In the genomic region with DNA sequence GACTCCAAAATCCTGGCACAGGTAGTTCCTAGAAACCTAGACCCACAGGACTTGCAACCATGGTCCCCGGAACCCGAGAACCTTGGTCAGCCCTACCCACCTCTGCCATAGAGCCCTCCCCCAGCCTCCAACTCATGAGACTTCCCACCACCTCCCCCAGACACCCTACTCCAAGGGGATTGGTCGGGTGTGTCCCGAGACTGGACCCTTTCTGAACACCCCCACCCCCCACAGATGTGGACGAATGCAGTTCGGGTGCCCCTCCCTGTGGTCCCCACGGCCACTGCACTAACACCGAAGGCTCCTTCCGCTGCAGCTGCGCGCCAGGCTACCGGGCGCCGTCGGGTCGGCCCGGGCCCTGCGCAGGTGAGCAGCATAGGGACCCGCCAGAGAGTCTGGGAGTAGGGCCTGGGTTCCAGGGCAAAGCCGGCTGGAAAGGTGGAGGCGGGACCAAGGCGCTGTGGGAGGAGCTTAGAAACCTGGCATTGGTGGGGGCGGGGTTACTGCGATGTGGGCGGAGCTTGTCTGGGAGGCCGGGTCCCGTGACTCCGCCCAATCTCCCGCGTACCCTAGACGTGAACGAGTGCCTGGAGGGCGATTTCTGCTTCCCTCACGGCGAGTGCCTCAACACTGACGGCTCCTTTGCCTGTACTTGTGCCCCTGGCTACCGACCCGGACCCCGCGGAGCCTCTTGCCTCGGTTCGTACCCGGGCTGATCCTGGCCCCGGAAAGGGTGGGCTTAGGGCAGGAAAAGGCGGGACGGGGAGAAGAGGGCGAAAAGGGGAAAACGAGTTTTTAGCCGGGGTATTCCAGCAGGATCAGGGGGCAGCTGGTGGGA, we compare ENCODE assay signal across 8 cellular contexts. TPM values are rescaled to one million over a fixed set of nuclear protein-coding genes. Genes with fewer than 3 reads are reported as not detected.
A peak's percentile ranks its signal among the peaks of the same experiment; 100 is the strongest.
DNase-seq lines count a peak whose midpoint lies in the region; ATAC-seq and TF ChIP-seq lines count a peak whose summit lies in the region.

No MANE protein-coding gene starts in this region.

- H3K27ac ChIP-seq in brain microvascular endothelial cell (peak overlapping the region; percentile 52), lung (ENCODE audit: low read depth in 1 of 2, low read length in 1 of 2) (peak overlapping the region; percentile 81 to 88)

- H3K4me3 ChIP-seq in brain microvascular endothelial cell (ENCODE audit: low read depth, low read length): peak overlapping the region; percentile 86
- H3K4me3 ChIP-seq in lung: no peak overlapping the region

- H3K36me3 ChIP-seq in brain microvascular endothelial cell (replicated peaks) (no peaks in the 10 kb centered on the region), lung (ENCODE audit: control insufficient read depth in 2 of 2, insufficient read depth in 2 of 2, low read length in 2 of 2) (peaks cover 0 to 1% of the 10 kb centered on the region in 2 donors)

- H3K27me3 ChIP-seq in brain microvascular endothelial cell (replicated peaks) (no peaks in the 10 kb centered on the region), lung (ENCODE audit: control insufficient read depth, insufficient read depth) (no peaks in the 10 kb centered on the region)

- DNase-seq in SIG-M5 treated with dmso at 0.1 percent for 504 hours (lab: John Stamatoyannopoulos, UW; ENCODE audit: unreplicated experiment) (peak; percentile 48), SIG-M5 (lab: John Stamatoyannopoulos, UW) (no peak), T-helper 9 cell (peak; percentile 57), brain microvascular endothelial cell (peak; percentile 57), lung (ENCODE audit: low spot score) (peak; percentile 78), H4 (ENCODE audit: low spot score) (no peak), SHP77 treated with DMSO at 0.1 percent for 48 hours (lab: John Stamatoyannopoulos, UW) (no peak)
- DNase-seq in stimulated activated CD8-positive, alpha-beta memory T cell treated with anti-CD3 and anti-CD28 coated beads, Interleukin-2, amount 100 ng/mL, for 48 hours (ENCODE audit: low read depth in 2 of 2): peak; percentile 64 to 83

- no peak for TF ChIP-seq CTCF in brain microvascular endothelial cell (IDR thresholded peaks at IDR 0.05; ENCODE audit: low read depth, low read length, missing control alignments)
- no peak for TF ChIP-seq CTCF in lung (IDR thresholded peaks at IDR 0.05; ENCODE audit: control extremely low read depth, extremely low read depth)

- in situ Hi-C loops in brain microvascular endothelial cell (cut with HindIII; ENCODE audit: low pct_ligation_motif_present, low sequenced_read_pairs): no loop called here

- ATAC-seq in lung (ENCODE audit: insufficient read depth, low FRiP score): no peak

- H3K4me1 ChIP-seq in lung (ENCODE audit: control insufficient read depth in 2 of 2, insufficient read depth in 2 of 2, low read length in 2 of 2): peaks cover 0 to 20% of the 10 kb centered on the region in 2 donors

- H3K9me3 ChIP-seq in lung (ENCODE audit: control insufficient read depth in 2 of 2, insufficient read depth in 1 of 2, low read length in 1 of 2): no peaks in the 10 kb centered on the region

- WGBS in lung, 2 donors: 25 to 36% methylated on average over 49 of the region's 49 CpGs

RNA-seq across cellular contexts. Expression of a gene that starts 11.9 kb away (rescaled TPM):
- 100 to 1,000 TPM; 203 to 290 TPM for total RNA-seq in lung
- 10 to 100 TPM; 73.0 to 99.4 TPM for polyA plus RNA-seq in lung
- total RNA-seq in H4 (2014; rRNA removed; shearing (Covaris generic)): 4.7 and 5.6 TPM in 2 replicates

RNA-seq across cellular contexts. Expression of a gene that starts 36.4 kb away (rescaled TPM):
- total RNA-seq in lung: 100 to 1,000 TPM in 1 of 2 donors, 10 to 100 TPM in 1; 21.1 to 105 TPM
- polyA plus RNA-seq in lung: 100 to 1,000 TPM in 1 of 2 donors, 10 to 100 TPM in 1; 89.0 to 191 TPM
- total RNA-seq in H4 (2014; rRNA removed; shearing (Covaris generic)): 26.6 and 30.9 TPM in 2 replicates

Comparison
In these comparisons a context has a peak if more than half of its experiments do, and no peak if none do; other contexts are left out.
1. DNase-seq: peak in SIG-M5 treated with dmso at 0.1 percent for 504 hours (single experiment), T-helper 9 cell (single experiment), brain microvascular endothelial cell (single experiment), lung (single experiment) and stimulated activated CD8-positive, alpha-beta memory T cell treated with anti-CD3 and anti-CD28 coated beads, Interleukin-2, amount 100 ng/mL, for 48 hours (2 of 2); none in SIG-M5 (single experiment), H4 (single experiment) and SHP77 treated with DMSO at 0.1 percent for 48 hours (single experiment).
2. RNA of a gene that starts 11.9 kb away (total RNA-seq): 203 to 290 TPM in lung; 4.7 to 5.6 TPM in H4; every median in the first group is over 10 times any median in the second.